In the genomic region with DNA sequence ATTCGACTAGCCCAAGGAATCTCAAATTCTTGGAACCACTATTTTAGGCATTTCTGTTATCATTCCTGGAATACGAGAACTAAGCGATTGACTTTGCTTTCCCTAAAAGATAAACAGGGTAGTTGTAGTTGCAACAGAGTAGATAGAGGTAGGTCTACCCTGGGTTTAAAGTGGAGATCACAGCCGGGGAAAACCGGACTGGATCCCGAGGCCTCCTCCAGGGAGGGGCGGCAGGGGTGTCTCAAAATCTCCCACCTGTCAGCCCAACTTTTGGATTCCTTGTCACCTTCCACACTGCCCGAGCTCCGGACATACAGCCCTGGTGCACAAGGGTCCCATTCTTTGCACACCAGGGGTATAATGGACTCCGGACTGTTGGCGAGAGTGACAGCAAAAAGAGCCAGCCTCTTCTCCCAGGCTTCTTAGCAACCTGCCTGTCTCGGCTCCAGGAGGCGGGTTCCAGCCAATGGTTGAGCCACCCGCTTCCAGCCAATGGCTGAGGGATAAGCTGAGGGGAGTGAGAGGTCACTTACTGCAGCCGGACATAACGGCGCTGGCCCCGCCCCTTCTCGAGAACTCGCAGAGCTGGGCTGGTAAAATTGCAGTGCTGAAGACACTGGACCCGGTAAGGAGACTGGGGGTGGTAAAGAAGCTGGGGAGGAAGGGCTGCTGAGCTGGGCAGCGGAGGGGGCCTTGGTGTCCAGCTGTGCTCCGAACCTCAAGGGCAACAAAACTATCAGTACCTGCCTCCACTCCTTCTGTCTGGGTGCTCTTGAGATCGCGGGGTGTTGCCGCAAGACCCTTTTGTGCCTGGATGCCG, we compare ENCODE assay signal across 8 cellular contexts. TPM values are rescaled to one million over a fixed set of nuclear protein-coding genes. Genes with fewer than 3 reads are reported as not detected.
DNase-seq lines count a peak whose midpoint lies in the region; ATAC-seq, FAIRE-seq and TF ChIP-seq lines count a peak whose summit lies in the region.

Gene SUOX, plus strand, starts transcription at position 562 of the 820 bp plus-strand sequence. CDS start 4,946 bp downstream, outside the sequence.

- H3K4me3 ChIP-seq in GM12865 (ENCODE audit: low read depth, low read length) (peak within 1 kb of the TSS; percentile 86), choroid plexus epithelial cell (ENCODE audit: low read depth, low read length) (peak within 1 kb of the TSS; percentile 72), skeletal muscle tissue (ENCODE audit: low read length in 3 of 3) (peak within 1 kb of the TSS; percentile 96 to 99 (median 97))

- no peaks in the 10 kb centered on the region for H3K27me3 ChIP-seq in skeletal muscle tissue (ENCODE audit: control insufficient read depth in 3 of 3, insufficient read depth in 3 of 3, low read length in 3 of 3)

- in situ Hi-C loops in SK-MEL-5 (cut with HindIII; ENCODE audit: low pct_unique_long_range_greater_than_20kb, low sequenced_read_pairs): no loop called here

- H3K4me1 ChIP-seq in skeletal muscle tissue (ENCODE audit: control insufficient read depth in 3 of 3, insufficient read depth in 3 of 3, low read length in 3 of 3): peaks cover 11 to 17% (median 15%) of the 10 kb centered on the region in 3 donors

- peak within 1 kb of the TSS; percentile 93 to 98 (median 98) for H3K9ac ChIP-seq in skeletal muscle tissue (ENCODE audit: low read depth in 1 of 3, low read length in 3 of 3)

- peaks cover 20 to 26% (median 24%) of the 10 kb centered on the region in 3 donors for H3K36me3 ChIP-seq in skeletal muscle tissue (ENCODE audit: control insufficient read depth in 3 of 3, insufficient read depth in 3 of 3, low read length in 3 of 3)

- peak within 1 kb of the TSS; percentile 74 for H3K27ac ChIP-seq in skeletal muscle tissue (ENCODE audit: low read depth, low read length)

- DNase-seq in GM12865 (ENCODE audit: low read depth): peak; percentile 97
- DNase-seq in MV-4-11 (lab: John Stamatoyannopoulos, UW): peak; percentile 97
- peak; percentile 97 for DNase-seq in SK-MEL-5 (ENCODE audit: low read depth, low spot score)
- DNase-seq in choroid plexus epithelial cell (ENCODE audit: low read depth): peak; percentile 99

- FAIRE-seq in A204.1 (lab: Jason Lieb, UNC) (peak; percentile 97), islet of Langerhans (lab: Jason Lieb, UNC) (peak; percentile 61)

- TF ChIP-seq CTCF in GM12865 (IDR thresholded peaks at IDR 0.05; ENCODE audit: insufficient read depth, low read depth, low read length, missing control alignments): no peak
- TF ChIP-seq CTCF in choroid plexus epithelial cell (conservative IDR thresholded peaks at IDR 0.05; ENCODE audit: low read depth, low read length): peak; percentile 9

- H3K9me3 ChIP-seq in skeletal muscle tissue (ENCODE audit: control insufficient read depth in 3 of 3, low read length in 3 of 3): no peaks in the 10 kb centered on the region

- peak; percentile 99 for ATAC-seq in HG02571 (IDR thresholded peaks at IDR 0.05; ENCODE audit: unreplicated experiment)

RNA-seq across cellular contexts. Expression of gene SUOX, which starts in this region (rescaled TPM):
- total RNA-seq in SK-MEL-5 (2014; rRNA removed; shearing (Covaris generic)): 11.2 and 16.1 TPM in 2 replicates
- 16.8 and 19.9 TPM in 2 replicates for polyA plus RNA-seq in SK-MEL-5 (2015; cell fraction: cytosol; rRNA removed)
- polyA plus RNA-seq in SK-MEL-5 (2015; cell fraction: nucleus; rRNA removed): 41.0 and 45.9 TPM in 2 replicates
- 7.8 TPM for total RNA-seq in skeletal muscle tissue

Comparison
In these comparisons a context has a peak if more than half of its experiments do, and no peak if none do; other contexts are left out.
1. Peak in every context shown above with its lines: DNase-seq, ATAC-seq, H3K4me3 ChIP-seq and H3K27ac ChIP-seq.